In the genomic region with DNA sequence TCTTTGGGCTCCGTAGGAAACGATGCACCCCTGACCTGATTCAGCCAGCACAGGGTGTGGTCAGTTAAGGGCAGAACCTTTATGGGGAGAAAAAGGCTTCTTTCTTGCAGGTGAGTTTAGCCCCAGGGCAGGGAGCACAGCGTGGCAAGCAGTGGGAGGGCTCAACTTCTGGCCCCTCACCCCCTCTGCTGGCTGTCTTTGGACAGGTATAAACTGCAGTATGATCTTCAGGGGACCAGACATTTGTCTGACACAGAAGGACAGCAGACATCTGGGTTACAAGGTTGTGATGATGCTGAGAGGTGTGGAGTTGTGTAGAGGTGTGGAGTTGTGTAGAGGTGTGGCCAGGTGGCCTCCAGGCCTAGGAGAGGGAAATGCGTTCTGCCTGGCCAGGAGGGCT, we compare ENCODE assay signal across 11 cellular contexts.
DNase-seq lines count a peak whose midpoint lies in the region; ATAC-seq and TF ChIP-seq lines count a peak whose summit lies in the region.
"Had no signal": no experiment of that assay in that cellular context is flagged by ENCODE, and none has a peak within 500 bp of the region (broad histone marks: within the 10 kb centered on the region; RNA-seq: fewer than 3 reads in every experiment).

No MANE protein-coding gene starts in this region.

- CTCF ChIA-PET in WTC11 (lab: Charles Lee) = interaction anchor here (1.0 to 1.8 kb wide), 4 partner anchors 29 to 705 kb away, joined by 4 to 11 read pairs (median 4); no protein-coding TSS in a partner anchor

- H3K27ac Mint-ChIP-seq in WTC11 = no peak overlapping the region
- H3K27ac Mint-ChIP-seq: activated T-helper 1 cell treated with anti-CD3 and anti-CD28 coated beads, Interleukin-12 subunit alpha, Interleukin-12 subunit beta, Interleukin-2, Interleukin-4 antibody, amounts not matched to agents 30 ng/mL and 10 ng/mL and 1 ng/mL, durations not matched to agents 14 hours and 24 hours and 36 hours had no signal

- DNase-seq in DMS53 (lab: John Stamatoyannopoulos, UW) (peak; percentile 52), DMS53 treated with DMSO at 0.1 percent for 48 hours (lab: John Stamatoyannopoulos, UW; ENCODE audit: unreplicated experiment) (no peak), HT-29 (ENCODE audit: low spot score) (peak; percentile 46), WTC11 (ENCODE audit: low spot score) (peak; percentile 66), right lobe of liver (no peak), foreskin fibroblast (no peak)
- DNase-seq: lower lobe of right lung had no signal

- no peak overlapping the region for H3K4me3 ChIP-seq in right lobe of liver
- H3K4me3 ChIP-seq in foreskin fibroblast (ENCODE audit: low read depth in 1 of 2, low read length in 2 of 2) = no peak overlapping the region
- H3K4me3 ChIP-seq: lower lobe of right lung, SK-N-MC had no signal

- no peaks in the 10 kb centered on the region for H3K9me3 ChIP-seq in right lobe of liver
- H3K9me3 ChIP-seq: lower lobe of right lung had no signal

- WGBS in right lobe of liver (ENCODE audit: insufficient coverage, low coverage, low lambda C conversion rate, missing lambda C conversion rate) = 83% methylated on average over 1 of the region's 4 CpGs

- intact Hi-C loops in right lobe of liver (cut with DNase I) = no loop called here

- no peak for TF ChIP-seq CTCF in WTC11 (IDR thresholded peaks at IDR 0.05)
- peak in 1 of 4 donors; percentile 12 for TF ChIP-seq CTCF in right lobe of liver (IDR thresholded peaks at IDR 0.05)
- no peak for TF ChIP-seq CTCF in foreskin fibroblast (IDR thresholded peaks at IDR 0.05; ENCODE audit: low read depth, low read length)

- no peak overlapping the region for H3K4me3 Mint-ChIP-seq in WTC11
- H3K4me3 Mint-ChIP-seq: activated T-helper 1 cell treated with anti-CD3 and anti-CD28 coated beads, Interleukin-12 subunit alpha, Interleukin-12 subunit beta, Interleukin-2, Interleukin-4 antibody, amounts not matched to agents 30 ng/mL and 10 ng/mL and 1 ng/mL, durations not matched to agents 14 hours and 24 hours and 36 hours had no signal

- no peak for TF ChIP-seq POLR2A in right lobe of liver (IDR thresholded peaks at IDR 0.05)

- H3K27me3 Mint-ChIP-seq in WTC11 (ENCODE audit: low read depth) = peaks cover 5% of the 10 kb centered on the region

- H3K27me3 ChIP-seq in right lobe of liver = no peaks in the 10 kb centered on the region

- ATAC-seq in WTC11 = peak; percentile 71
- peak; percentile 26 to 41 (median 36) for ATAC-seq in right lobe of liver
- ATAC-seq in HG02884 (IDR thresholded peaks at IDR 0.05; ENCODE audit: unreplicated experiment) = no peak
- ATAC-seq in GM21360 (IDR thresholded peaks at IDR 0.05; ENCODE audit: unreplicated experiment) = no peak

- H3K4me1 Mint-ChIP-seq in WTC11 = peaks cover 26% of the 10 kb centered on the region

- H3K4me1 ChIP-seq in right lobe of liver = no peaks in the 10 kb centered on the region

- H3K9me3 Mint-ChIP-seq in WTC11 = peaks cover 5% of the 10 kb centered on the region; the same call in 1 of the 2 replicates
- H3K9me3 Mint-ChIP-seq: activated T-helper 1 cell treated with anti-CD3 and anti-CD28 coated beads, Interleukin-12 subunit alpha, Interleukin-12 subunit beta, Interleukin-2, Interleukin-4 antibody, amounts not matched to agents 30 ng/mL and 10 ng/mL and 1 ng/mL, durations not matched to agents 14 hours and 24 hours and 36 hours had no signal

- no peaks in the 10 kb centered on the region for H3K36me3 ChIP-seq in right lobe of liver
- H3K36me3 ChIP-seq: lower lobe of right lung had no signal

- H3K27ac ChIP-seq in right lobe of liver = no peak overlapping the region
- H3K27ac ChIP-seq: lower lobe of right lung, SK-N-MC had no signal

- no peaks in the 10 kb centered on the region for H3K36me3 Mint-ChIP-seq in WTC11

- POLR2A ChIA-PET in WTC11 (lab: Charles Lee) = no interaction called here

TF ChIP-seq in WTC11, 78 proteins besides CTCF, POLR2A, EP300 and RAD21 (continues in another document):
- no peak for TF ChIP-seq ZNF396 (CRISPR knock-in tag; IDR thresholded peaks at IDR 0.05; ENCODE audit: borderline replicate concordance)
- TF ChIP-seq IRF2 (CRISPR knock-in tag; IDR thresholded peaks at IDR 0.05; ENCODE audit: borderline replicate concordance, low read depth) = no peak
- no peak for TF ChIP-seq ATF3 (CRISPR knock-in tag; conservative IDR thresholded peaks at IDR 0.05)
- no peak for TF ChIP-seq JUN (CRISPR knock-in tag; IDR thresholded peaks at IDR 0.05)
- TF ChIP-seq CREB1 (CRISPR knock-in tag; IDR thresholded peaks at IDR 0.05) = no peak
- TF ChIP-seq ZNF532 (CRISPR knock-in tag; IDR thresholded peaks at IDR 0.05; ENCODE audit: borderline replicate concordance) = no peak
- TF ChIP-seq, protein P1, sequence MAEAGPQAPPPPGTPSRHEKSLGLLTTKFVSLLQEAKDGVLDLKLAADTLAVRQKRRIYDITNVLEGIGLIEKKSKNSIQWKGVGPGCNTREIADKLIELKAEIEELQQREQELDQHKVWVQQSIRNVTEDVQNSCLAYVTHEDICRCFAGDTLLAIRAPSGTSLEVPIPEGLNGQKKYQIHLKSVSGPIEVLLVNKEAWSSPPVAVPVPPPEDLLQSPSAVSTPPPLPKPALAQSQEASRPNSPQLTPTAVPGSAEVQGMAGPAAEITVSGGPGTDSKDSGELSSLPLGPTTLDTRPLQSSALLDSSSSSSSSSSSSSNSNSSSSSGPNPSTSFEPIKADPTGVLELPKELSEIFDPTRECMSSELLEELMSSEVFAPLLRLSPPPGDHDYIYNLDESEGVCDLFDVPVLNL (CRISPR knock-in tag; IDR thresholded peaks at IDR 0.05; ENCODE audit: borderline replicate concordance, low read depth) = no peak
- no peak for TF ChIP-seq FOXP4 (CRISPR knock-in tag; IDR thresholded peaks at IDR 0.05)
- TF ChIP-seq GABPB1 (CRISPR knock-in tag; IDR thresholded peaks at IDR 0.05) = no peak
- TF ChIP-seq, protein P2, sequence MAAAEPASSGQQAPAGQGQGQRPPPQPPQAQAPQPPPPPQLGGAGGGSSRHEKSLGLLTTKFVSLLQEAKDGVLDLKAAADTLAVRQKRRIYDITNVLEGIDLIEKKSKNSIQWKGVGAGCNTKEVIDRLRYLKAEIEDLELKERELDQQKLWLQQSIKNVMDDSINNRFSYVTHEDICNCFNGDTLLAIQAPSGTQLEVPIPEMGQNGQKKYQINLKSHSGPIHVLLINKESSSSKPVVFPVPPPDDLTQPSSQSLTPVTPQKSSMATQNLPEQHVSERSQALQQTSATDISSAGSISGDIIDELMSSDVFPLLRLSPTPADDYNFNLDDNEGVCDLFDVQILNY (CRISPR knock-in tag; IDR thresholded peaks at IDR 0.05) = no peak

Comparison
In these comparisons a context has a peak if more than half of its experiments do, and no peak if none do; other contexts are left out.
1. DNase-seq: peak in DMS53 (single experiment), HT-29 (single experiment) and WTC11 (single experiment); none in DMS53 treated with DMSO at 0.1 percent for 48 hours (single experiment), right lobe of liver (0 of 3) and foreskin fibroblast (0 of 2).
2. ATAC-seq: peak in WTC11 (single experiment) and right lobe of liver (4 of 4); none in HG02884 (single experiment) and GM21360 (single experiment).